ENCODE assay signal across 8 cellular contexts in the genomic region with DNA sequence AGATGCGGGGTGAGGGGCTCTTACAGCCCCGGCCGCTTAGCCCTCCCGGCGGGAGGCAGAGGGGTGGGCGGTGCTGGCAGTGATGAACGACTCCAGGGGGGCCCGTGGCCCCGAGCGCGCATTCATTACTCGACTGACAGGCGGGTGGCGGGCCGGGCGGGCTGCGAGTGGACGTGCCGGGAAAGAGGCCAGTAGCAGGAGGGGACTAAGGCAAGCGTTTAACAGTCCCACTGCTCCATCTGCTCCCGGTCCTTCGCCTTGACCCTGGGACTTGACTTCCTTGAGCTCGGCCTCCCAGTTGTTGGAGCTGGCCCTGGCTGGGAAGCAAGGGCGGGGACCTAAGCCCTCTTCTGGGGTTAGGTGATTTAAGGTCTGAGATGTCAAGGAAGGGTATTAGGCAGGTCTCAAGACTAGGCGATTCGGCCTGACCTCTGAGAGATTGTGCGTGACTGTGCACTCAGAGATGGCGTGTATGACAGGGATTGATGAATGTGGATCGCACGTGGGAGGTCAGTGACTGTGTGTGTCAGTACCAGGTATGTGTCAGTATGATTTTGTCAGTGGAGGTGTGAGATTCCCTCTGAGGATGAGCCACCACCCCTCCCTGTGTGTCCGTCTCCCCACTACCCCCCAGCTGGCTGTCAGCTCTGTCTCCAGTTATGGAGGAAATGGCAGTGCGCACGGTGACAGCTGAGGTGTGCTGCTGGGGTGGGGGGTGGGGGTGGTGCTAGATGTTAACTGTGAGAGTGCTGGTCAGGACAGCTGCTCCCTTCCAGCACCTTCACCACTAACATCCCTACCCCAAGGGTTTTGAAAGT. TPM values are rescaled to one million over a fixed set of nuclear protein-coding genes. Genes with fewer than 3 reads are reported as not detected.
DNase-seq lines count a peak whose midpoint lies in the region; ATAC-seq and TF ChIP-seq lines count a peak whose summit lies in the region.

No MANE protein-coding gene starts in this region.

- H3K9me3 ChIP-seq in ES-I3 (ENCODE audit: control insufficient read depth, insufficient read depth, low read length) (no peaks in the 10 kb centered on the region), NT2/D1 (ENCODE audit: insufficient read depth, low read length) (no peaks in the 10 kb centered on the region; the same call in 1 of the 2 replicates)

- H3K4me1 Mint-ChIP-seq in neural crest cell = peaks cover 66% of the 10 kb centered on the region

- peak overlapping the region; percentile 31 for H3K4me3 ChIP-seq in NT2/D1 (ENCODE audit: insufficient read length, low read depth)
- peak overlapping the region; percentile 20 for H3K4me3 ChIP-seq in choroid plexus epithelial cell (ENCODE audit: low read depth, low read length)

- H3K27ac Mint-ChIP-seq in neural crest cell (ENCODE audit: unreplicated experiment) = peak overlapping the region; percentile 52

- no peaks in the 10 kb centered on the region for H3K9me3 Mint-ChIP-seq in neural crest cell

- H3K4me1 ChIP-seq in ES-I3 (ENCODE audit: insufficient read depth, low read length) (peaks cover 31% of the 10 kb centered on the region), NT2/D1 (ENCODE audit: insufficient read depth, insufficient read length) (peaks cover 25% of the 10 kb centered on the region)

- DNase-seq in NT2/D1 (ENCODE audit: low read depth, low spot score) (no peak), choroid plexus epithelial cell (ENCODE audit: low read depth) (no peak), neural crest cell (ENCODE audit: low read depth, low spot score) (no peak), activated gamma-delta T cell treated with Interleukin-2 at 50 U/mL for 16 hours (no peak), iPS-NIHi11 (ENCODE audit: low spot score) (no peak)

- ATAC-seq in GM18861 (IDR thresholded peaks at IDR 0.05; ENCODE audit: unreplicated experiment) = no peak
- ATAC-seq in HG03135 (IDR thresholded peaks at IDR 0.05; ENCODE audit: unreplicated experiment) = no peak

- H3K4me3 Mint-ChIP-seq in neural crest cell = peak overlapping the region; percentile 87

- no peak for TF ChIP-seq CTCF in choroid plexus epithelial cell (conservative IDR thresholded peaks at IDR 0.05; ENCODE audit: low read depth, low read length)
- TF ChIP-seq CTCF in neural crest cell (conservative IDR thresholded peaks at IDR 0.05) = no peak

- peaks cover 90% of the 10 kb centered on the region for H3K27me3 ChIP-seq in NT2/D1 (ENCODE audit: insufficient read depth, insufficient read length)

- H3K27me3 Mint-ChIP-seq in neural crest cell (ENCODE audit: low read depth) = peaks cover 96% of the 10 kb centered on the region

- H3K36me3 Mint-ChIP-seq in neural crest cell (ENCODE audit: low read depth) = no peaks in the 10 kb centered on the region

- H3K36me3 ChIP-seq in ES-I3 (ENCODE audit: insufficient read depth, low read length) (no peaks in the 10 kb centered on the region), NT2/D1 (ENCODE audit: insufficient read depth, insufficient read length, low read length) (no peaks in the 10 kb centered on the region)

- H3K9ac ChIP-seq in ES-I3 (ENCODE audit: low read depth, low read length) (peak overlapping the region; percentile 15; the same call in 1 of the 2 replicates), NT2/D1 (ENCODE audit: insufficient read length, low read depth) (peak overlapping the region; percentile 22)

RNA-seq across cellular contexts. Expression of a gene that starts 3.6 kb away (rescaled TPM):
- total RNA-seq in neural crest cell = 0.32 and 0.35 TPM in 2 replicates

RNA-seq across cellular contexts. Expression of a gene that starts 6.1 kb away (rescaled TPM):
- 0.63 and 0.80 TPM in 2 replicates for total RNA-seq in neural crest cell

RNA-seq across cellular contexts. Expression of a gene that starts 20.1 kb away (rescaled TPM):
- total RNA-seq in neural crest cell = 88.0 and 91.2 TPM in 2 replicates

RNA-seq across cellular contexts. Expression of a gene that starts 24.1 kb away (rescaled TPM):
- total RNA-seq in neural crest cell = 45.2 and 45.7 TPM in 2 replicates

RNA-seq across cellular contexts. Expression of a gene that starts 48.2 kb away (rescaled TPM):
- total RNA-seq in neural crest cell = 0.70 and 1.3 TPM in 2 replicates
